18 cellular contexts compared by ENCODE assay signal in genomic region chr21:45325206-45326168, GRCh38. TPM values are rescaled to one million over a fixed set of nuclear protein-coding genes. Genes with fewer than 3 reads are reported as not detected.
A peak's percentile ranks its signal among the peaks of the same experiment; 100 is the strongest.
DNase-seq lines count a peak whose midpoint lies in the region; ATAC-seq, FAIRE-seq and TF ChIP-seq lines count a peak whose summit lies in the region.
"Had no signal": no experiment of that assay in that cellular context is flagged by ENCODE, and none has a peak within 500 bp of the region (broad histone marks: within the 10 kb centered on the region; RNA-seq: fewer than 3 reads in every experiment).

No MANE protein-coding gene starts in this region.

- no peaks in the 10 kb centered on the region for H3K79me2 ChIP-seq in K562 (ENCODE audit: control insufficient read depth, insufficient read depth, low read length)
- H3K79me2 ChIP-seq: hepatocyte, parathyroid adenoma had no signal

- H2BK120ac ChIP-seq in mesenchymal stem cell (ENCODE audit: low read depth, low read length), result no peak overlapping the region

- FAIRE-seq in K562 (lab: Jason Lieb, UNC), result no peak
- FAIRE-seq: bronchial epithelial cell, urothelium cell line had no signal

- H2BK5ac ChIP-seq in mesenchymal stem cell (ENCODE audit: low read depth, low read length, poor library complexity, severe bottlenecking), result peak overlapping the region; percentile 48

- H3K18ac ChIP-seq in mesenchymal stem cell (ENCODE audit: low read depth in 1 of 2, low read length in 2 of 2), result peak overlapping the region in 1 of 2 experiments; percentile 61

- peak overlapping the region; percentile 28 for H2AK5ac ChIP-seq in mesenchymal stem cell (ENCODE audit: low read length, severe bottlenecking)

- no peak for TF ChIP-seq CTCF in K562 (IDR thresholded peaks at IDR 0.05 in 2 of 3, conservative IDR thresholded peaks at IDR 0.05 in 1 of 3; ENCODE audit: insufficient read depth in 2 of 3, low read depth in 1 of 3, low read length in 3 of 3)
- no peak for TF ChIP-seq CTCF in upper lobe of right lung (IDR thresholded peaks at IDR 0.05)
- no peak for TF ChIP-seq CTCF in esophagus squamous epithelium (IDR thresholded peaks at IDR 0.05)

- in situ Hi-C loops in K562 (cut with MboI), result no loop called here

- H3K9me1 ChIP-seq in K562 (ENCODE audit: control insufficient read depth, insufficient read depth, low read length), result no peaks in the 10 kb centered on the region

- H3K4me3 ChIP-seq in K562 (no peak overlapping the region), mesenchymal stem cell (ENCODE audit: insufficient read depth in 1 of 2, low read depth in 1 of 2, low read length in 2 of 2) (no peak overlapping the region), upper lobe of right lung (no peak overlapping the region), esophagus squamous epithelium (no peak overlapping the region)
- H3K4me3 ChIP-seq: hepatocyte had no signal

- ATAC-seq in Right ventricle myocardium superior (ENCODE audit: poor library complexity), result no peak
- no peak for ATAC-seq in K562
- no peak for ATAC-seq in upper lobe of right lung
- ATAC-seq: stimulated activated effector memory CD8-positive, alpha-beta T cell treated with anti-CD3 and anti-CD28 coated beads, Interleukin-12 subunit alpha, Interleukin-12 subunit beta, amount 100 ng/mL, for 72 hours had no signal

- H2BK12ac ChIP-seq in mesenchymal stem cell (ENCODE audit: low read length in 2 of 2), result peak overlapping the region; percentile 45 to 75

- POLR2A ChIA-PET in K562 (lab: Yijun Ruan, JAX), result interaction anchor here (0.6 to 1.4 kb wide), 4 partner anchors 9 to 104 kb away, joined by 3 to 5 read pairs (median 3); no protein-coding TSS in a partner anchor

- H4K91ac ChIP-seq in mesenchymal stem cell (ENCODE audit: low read length), result peak overlapping the region; percentile 44

- peak overlapping the region in 1 of 2 experiments; percentile 29 for H3K14ac ChIP-seq in mesenchymal stem cell (ENCODE audit: low read length in 2 of 2)

- H3K27me3 ChIP-seq in K562 (ENCODE audit: control insufficient read depth in 2 of 2, insufficient read depth in 2 of 2, low read length in 2 of 2) (peaks cover 40 to 81% of the 10 kb centered on the region in 2 experiments; a peak in 4 of 5 replicates), mesenchymal stem cell (ENCODE audit: control insufficient read depth in 1 of 2, insufficient read depth in 1 of 2, low read length in 2 of 2) (peaks cover 0 to 24% of the 10 kb centered on the region in 2 experiments), upper lobe of right lung (no peaks in the 10 kb centered on the region), esophagus squamous epithelium (peaks cover 0 to 64% (median 0%) of the 10 kb centered on the region in 4 donors)
- H3K27me3 ChIP-seq: hepatocyte had no signal

- H3K23ac ChIP-seq in mesenchymal stem cell (ENCODE audit: low read length in 2 of 2), result no peak overlapping the region

- peak overlapping the region in 1 of 2 experiments; percentile 40 for H3K4ac ChIP-seq in mesenchymal stem cell (ENCODE audit: low read depth in 1 of 2, low read length in 2 of 2)

- H3K9ac ChIP-seq in K562 (ENCODE audit: insufficient read depth in 1 of 2, low read depth in 2 of 2, low read length in 2 of 2), result peak overlapping the region in 1 of 2 experiments; percentile 58; a peak in 1 of 4 replicates
- no peak overlapping the region for H3K9ac ChIP-seq in mesenchymal stem cell (ENCODE audit: low read length)
- H3K9ac ChIP-seq: parathyroid adenoma had no signal

- no peaks in the 10 kb centered on the region for H3K36me3 ChIP-seq in K562 (ENCODE audit: control insufficient read depth, insufficient read depth, low read length)
- H3K36me3 ChIP-seq in mesenchymal stem cell (ENCODE audit: control insufficient read depth in 1 of 2, insufficient read depth in 2 of 2, low read depth in 1 of 2, low read length in 2 of 2), result peaks cover 0 to 8% of the 10 kb centered on the region in 2 experiments
- H3K36me3 ChIP-seq in upper lobe of right lung, result no peaks in the 10 kb centered on the region
- H3K36me3 ChIP-seq in esophagus squamous epithelium, result no peaks in the 10 kb centered on the region

- H3K4me2 ChIP-seq in K562 (ENCODE audit: insufficient read depth, low read length), result no peak overlapping the region
- H3K4me2 ChIP-seq in mesenchymal stem cell (ENCODE audit: low read length, poor library complexity, severe bottlenecking), result no peak overlapping the region
- H3K4me2 ChIP-seq: hepatocyte had no signal

- H3K79me1 ChIP-seq in mesenchymal stem cell (replicated peaks; ENCODE audit: low read length, poor library complexity, severe bottlenecking), result peaks cover 3% of the 10 kb centered on the region

- intact Hi-C loops in Right ventricle myocardium superior (cut with DNase I) (no loop called here), cardiac septum (cut with DNase I) (no loop called here), K562 (cut with micrococcal nuclease) (no loop called here), upper lobe of right lung (cut with DNase I) (no loop called here), esophagus squamous epithelium (cut with DNase I) (no loop called here)

- no peak for TF ChIP-seq EP300 in K562 (IDR thresholded peaks at IDR 0.05; ENCODE audit: low read length)

- H3K4me1 ChIP-seq in K562 (replicated peaks in 1 of 2; ENCODE audit: control insufficient read depth in 2 of 2, insufficient read depth in 2 of 2, low read length in 2 of 2), result peaks cover 0 to 71% of the 10 kb centered on the region in 2 experiments; a peak in 2 of 5 replicates
- H3K4me1 ChIP-seq in mesenchymal stem cell (ENCODE audit: control insufficient read depth, insufficient read depth, low read depth, low read length), result peaks cover 72% of the 10 kb centered on the region
- H3K4me1 ChIP-seq in upper lobe of right lung, result peaks cover 34% of the 10 kb centered on the region
- H3K4me1 ChIP-seq in esophagus squamous epithelium, result peaks cover 5 to 83% (median 34%) of the 10 kb centered on the region in 3 donors
- H3K4me1 ChIP-seq: parathyroid adenoma had no signal

- H4K20me1 ChIP-seq in K562 (replicated peaks; ENCODE audit: control insufficient read depth, insufficient read depth, low read length), result peaks cover 33% of the 10 kb centered on the region

- H2AFZ ChIP-seq in K562 (ENCODE audit: low read depth, low read length) (no peak overlapping the region), mesenchymal stem cell (ENCODE audit: low read depth, low read length) (no peak overlapping the region)
- H2AFZ ChIP-seq: hepatocyte, parathyroid adenoma had no signal

- peak overlapping the region; percentile 44 for H2BK15ac ChIP-seq in mesenchymal stem cell (ENCODE audit: low read depth, poor library complexity, severe bottlenecking)

- CTCF ChIA-PET in K562 (lab: Yijun Ruan, JAX; ENCODE audit: low intra/inter-chr PET ratio), result no interaction called here

- TF ChIP-seq POLR2A in K562 (conservative IDR thresholded peaks at IDR 0.05) (no peak), esophagus squamous epithelium (IDR thresholded peaks at IDR 0.05) (no peak)

- H3K27ac ChIP-seq in K562 (ENCODE audit: extremely low read depth, low read depth, low read length) (no peak overlapping the region), mesenchymal stem cell (ENCODE audit: low read length, poor library complexity, severe bottlenecking) (no peak overlapping the region), upper lobe of right lung (no peak overlapping the region), esophagus squamous epithelium (peak overlapping the region in 2 of 4 donors; percentile 16 to 31)
- H3K27ac ChIP-seq: hepatocyte, parathyroid adenoma had no signal

- 7% methylated on average over 20 of the region's 32 CpGs for WGBS in K562 (ENCODE audit: insufficient coverage, low coverage, missing lambda C conversion rate)
- WGBS in mesenchymal stem cell, result 88% methylated on average over 27 of the region's 32 CpGs
- WGBS in esophagus squamous epithelium, 2 donors, result 82% methylated on average over 4 of the region's 32 CpGs; no CpG with 5 or more reads in 1 of the 2 donors

- H3K9me3 ChIP-seq in K562 (replicated peaks; ENCODE audit: control insufficient read depth, insufficient read depth, low read depth, low read length) (no peaks in the 10 kb centered on the region), mesenchymal stem cell (ENCODE audit: control insufficient read depth, low read length) (no peaks in the 10 kb centered on the region), upper lobe of right lung (no peaks in the 10 kb centered on the region), esophagus squamous epithelium (no peaks in the 10 kb centered on the region)

- no TSS peak for BruUV-seq in K562 (replicated peaks; lab: Mats Ljungman, UMichigan)

- H4K8ac ChIP-seq in mesenchymal stem cell (ENCODE audit: low read length), result no peak overlapping the region

- DNase-seq in Right ventricle myocardium superior (peak; percentile 36), cardiac septum (ENCODE audit: low spot score) (no peak), K562 (ENCODE audit: extremely low read depth in 1 of 4, low spot score in 3 of 4) (no peak), mesenchymal stem cell (no peak), upper lobe of right lung (peak; percentile 64), HCEC 1CT (no peak), esophagus squamous epithelium (lab: John Stamatoyannopoulos, UW) (no peak)
- no peak for DNase-seq in central memory CD4-positive, alpha-beta T cell
- DNase-seq: activated CD4-positive, alpha-beta T cell treated with anti-CD3 and anti-CD28 coated beads for 4 hours; CD4-positive, alpha-beta memory T cell; GOT3; NCI-H1694; NCI-H510A had no signal

- TF ChIP-seq RAD21 in K562 (CRISPR knock-in tag; conservative IDR thresholded peaks at IDR 0.05 in 1 of 2, IDR thresholded peaks at IDR 0.05 in 1 of 2), result no peak

RNA-seq across cellular contexts. Expression of gene POFUT2, which starts 37.8 kb away (rescaled TPM):
- total RNA-seq in Right ventricle myocardium superior (15.3 TPM), cardiac septum (20.1 TPM), K562 (2014; rRNA removed) (11.0 and 16.7 TPM in 2 replicates), K562 (2014; rRNA removed; fragmentation: Illumina TruSeq; extraction: Trizol) (7.6 and 9.2 TPM in 2 replicates), K562 (2015; rRNA removed; fragmentation: Illumina TruSeq; extraction: Trizol) (9.2 and 9.5 TPM in 2 replicates), K562 (2021) (24.2 and 24.6 TPM in 2 replicates), upper lobe of right lung (29.0 TPM), esophagus squamous epithelium (10 to 100 TPM in 2 of 4 donors, 1 to 10 TPM in 2; 7.9 to 11.4 (median 9.4) TPM)
- 120 and 232 TPM in 2 replicates for total RNA-seq in K562 (2011; cell fraction: chromatin; rRNA removed; ENCODE audit: low replicate concordance)
- 126 and 138 TPM in 2 replicates for total RNA-seq in K562 (2011; cell fraction: nucleolus; rRNA removed)
- 113 and 131 TPM in 2 replicates for total RNA-seq in K562 (2011; cell fraction: nucleoplasm; rRNA removed)
- polyA plus RNA-seq in K562 (2011; rRNA removed) (15.6 and 25.2 TPM in 2 replicates), K562 (2014; fragmentation: Illumina TruSeq; extraction: Trizol) (18.0 and 21.0 TPM in 2 replicates), K562 (2014; fragmentation: Nextera tagmentation; extraction: Ambion mirVana) (1 to 10 TPM; 1.1 to 2.9 TPM), K562 (2014; rRNA removed) (18.3 and 21.2 TPM in 2 replicates)
- 9.5 and 12.5 TPM in 2 replicates for polyA plus RNA-seq in K562 (2011; cell fraction: cytosol; rRNA removed)
- polyA plus RNA-seq in K562 (2011; cell fraction: nucleus; rRNA removed), result 152 and 163 TPM in 2 replicates
- 16.7 and 35.4 TPM in 2 replicates for polyA plus RNA-seq in K562 (2012)
- polyA minus RNA-seq in K562 (2011; rRNA and poly(A)+ RNA removed), result 6.4 and 6.5 TPM in 2 replicates
- 3.6 and 8.4 TPM in 2 replicates for polyA minus RNA-seq in K562 (2011; cell fraction: cytosol; rRNA and poly(A)+ RNA removed)
- polyA minus RNA-seq in K562 (2011; cell fraction: nucleus; rRNA and poly(A)+ RNA removed), result 33.5 and 49.3 TPM in 2 replicates
- 75.1 TPM for polyA plus RNA-seq in mesenchymal stem cell (2013, experiment 1 of 2)
- polyA plus RNA-seq in mesenchymal stem cell (2013, experiment 2 of 2), result 76.3 TPM

Comparison
In these comparisons a context has a peak if more than half of its experiments do, and no peak if none do; other contexts are left out.
1. DNase-seq: peak in Right ventricle myocardium superior (single experiment) and upper lobe of right lung (single experiment); none in cardiac septum (single experiment), K562 (0 of 4), mesenchymal stem cell (single experiment), HCEC 1CT (single experiment), central memory CD4-positive, alpha-beta T cell (single experiment) and esophagus squamous epithelium (single experiment).